In genomic region chr1:180502361-180503273, GRCh38 we compare ENCODE assay signal across 8 cellular contexts. TPM values are rescaled to one million over a fixed set of nuclear protein-coding genes. Genes with fewer than 3 reads are reported as not detected.
DNase-seq lines count a peak whose midpoint lies in the region; ATAC-seq and TF ChIP-seq lines count a peak whose summit lies in the region.

TSS of gene ACBD6 (minus strand) at chr1:180502577. CDS start at chr1:180502266, 311 bp downstream.

- H3K9me3 ChIP-seq in MG63 (no peaks in the 10 kb centered on the region), gastroesophageal sphincter (no peaks in the 10 kb centered on the region)

- no peaks in the 10 kb centered on the region for H3K27me3 ChIP-seq in GM06990 (replicated peaks; ENCODE audit: control insufficient read depth, insufficient read depth, low read length)
- H3K27me3 ChIP-seq in MG63 = no peaks in the 10 kb centered on the region
- H3K27me3 ChIP-seq in gastroesophageal sphincter = no peaks in the 10 kb centered on the region

- in situ Hi-C loops in SK-MEL-5 (cut with HindIII; ENCODE audit: low pct_unique_long_range_greater_than_20kb, low sequenced_read_pairs) = loop anchor here (25.0 kb wide), 1 partner anchor 360 kb away; no protein-coding TSS in a partner anchor

- DNase-seq in GM06990 (ENCODE audit: extremely low read depth, insufficient read length) (peak; percentile 93), HCEC 1CT (peak; percentile 89), MG63 (peak; percentile 90), SK-MEL-5 (ENCODE audit: low read depth, low spot score) (peak; percentile 82), nucleus accumbens (lab: John Stamatoyannopoulos, UW) (peak; percentile 23 to 96 (median 86)), superior temporal gyrus (ENCODE audit: extremely low spot score) (peak; percentile 91)
- peak; percentile 91 for DNase-seq in activated naive CD4-positive, alpha-beta T cell treated with Interleukin-2 at 50 U/mL for 16 hours

- peak; percentile 52 to 59 for TF ChIP-seq POLR2A in gastroesophageal sphincter (IDR thresholded peaks at IDR 0.05)

- H3K36me3 ChIP-seq in GM06990 (ENCODE audit: control insufficient read depth, insufficient read depth, low read length) (no peaks in the 10 kb centered on the region), MG63 (peaks cover 11% of the 10 kb centered on the region), gastroesophageal sphincter (no peaks in the 10 kb centered on the region)

- WGBS in gastroesophageal sphincter (ENCODE audit: low coverage in 1 of 2), 2 donors = 0% methylated on average over 7 to 10 of the region's 83 CpGs

- H3K4me3 ChIP-seq in GM06990 (replicated peaks; ENCODE audit: low read depth, low read length) = peak within 1 kb of the TSS; percentile 99
- peak within 1 kb of the TSS; percentile 90 for H3K4me3 ChIP-seq in MG63
- peak within 1 kb of the TSS; percentile 62 to 88 for H3K4me3 ChIP-seq in gastroesophageal sphincter

- H3K27ac ChIP-seq in gastroesophageal sphincter = peak within 1 kb of the TSS; percentile 44 to 93 (median 90)

- TF ChIP-seq CTCF in GM06990 (IDR thresholded peaks at IDR 0.05; ENCODE audit: insufficient read depth, low read length, poor library complexity, severe bottlenecking) (peak; percentile 33), gastroesophageal sphincter (IDR thresholded peaks at IDR 0.05) (peak in 2 of 4 experiments; percentile 22 to 35)

- H3K4me1 ChIP-seq in gastroesophageal sphincter = peaks cover 0 to 39% (median 11%) of the 10 kb centered on the region in 3 donors

- no peak for TF ChIP-seq EP300 in gastroesophageal sphincter (IDR thresholded peaks at IDR 0.05)

- ATAC-seq in gastroesophageal sphincter = peak; percentile 94

RNA-seq across cellular contexts. Expression of gene ACBD6, which starts in this region (rescaled TPM):
- total RNA-seq in MG63 (2014; rRNA removed; shearing (Covaris generic); ENCODE audit: low replicate concordance) = 65.9 and 85.3 TPM in 2 replicates
- total RNA-seq in SK-MEL-5 (2014; rRNA removed; shearing (Covaris generic)) = 45.3 and 46.0 TPM in 2 replicates
- 31.6 and 32.6 TPM in 2 replicates for polyA plus RNA-seq in SK-MEL-5 (2015; cell fraction: cytosol; rRNA removed)
- polyA plus RNA-seq in SK-MEL-5 (2015; cell fraction: nucleus; rRNA removed) = 99.7 and 129 TPM in 2 replicates
- 10 to 100 TPM; 27.1 to 41.3 (median 39.7) TPM for total RNA-seq in gastroesophageal sphincter

Comparison
In these comparisons a context has a peak if more than half of its experiments do, and no peak if none do; other contexts are left out.
1. Peak in every context shown above with its lines: DNase-seq, ATAC-seq, H3K4me3 ChIP-seq and H3K27ac ChIP-seq.